Comparison of ENCODE assay signal across 27 cellular contexts in the genomic region with DNA sequence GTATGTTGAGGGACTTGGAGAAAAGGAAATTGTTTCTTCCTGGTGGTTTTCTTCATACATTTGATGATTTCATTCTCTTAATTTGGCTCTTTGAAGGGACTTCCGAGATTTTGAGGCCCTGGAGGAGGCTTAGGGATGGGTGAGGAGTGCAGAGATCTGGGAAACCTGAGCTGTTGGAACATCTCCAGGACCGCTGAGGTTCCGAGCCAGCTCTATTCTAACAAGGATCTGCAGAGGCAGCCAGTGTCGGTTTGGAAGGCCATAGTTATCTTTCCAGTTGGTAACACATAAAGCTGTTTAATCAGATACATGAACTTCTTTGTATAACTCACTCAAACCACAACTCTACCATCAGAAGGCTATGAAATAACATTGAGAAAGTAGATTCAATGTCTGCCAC.
"Had no signal": no experiment of that assay in that cellular context is flagged by ENCODE, and none has a peak within 500 bp of the region (broad histone marks: within the 10 kb centered on the region; RNA-seq: fewer than 3 reads in every experiment).

No MANE protein-coding gene starts in this region.

- H3K4me3 Mint-ChIP-seq: naive thymus-derived CD8-positive, alpha-beta T cell; natural killer cell treated with Interleukin-12 subunit alpha and Interleukin-12 subunit beta and Interleukin-15 and Interleukin-18, amount 100 ng/mL, for 72 hours; neural progenitor cell; stimulated activated effector memory CD8-positive, alpha-beta T cell treated with anti-CD3 and anti-CD28 coated beads, Interleukin-12 subunit alpha, Interleukin-12 subunit beta, amount 100 ng/mL, for 72 hours; stimulated activated naive B cell treated with anti-CD40 and anti-IgM and Interleukin-4, amounts not matched to agents 10 μg/mL and 1 μg/mL and 100 μg/mL, for 72 hours; stimulated activated naive CD8-positive, alpha-beta T cell treated with anti-CD3 and anti-CD28 coated beads, Interleukin-15, Interleukin-2, amounts not matched to agents 100 ng/mL and 50 ng/mL, for 24 hours; type B pancreatic cell had no signal

- H3K27ac ChIP-seq: neural progenitor cell, ovary, parathyroid adenoma, psoas muscle, right lobe of liver, sigmoid colon, stomach, tibial artery, transverse colon, upper lobe of right lung, uterus had no signal

- DNase-seq: naive thymus-derived CD8-positive, alpha-beta T cell; occipital lobe; ovary; posterior cingulate gyrus; psoas muscle; right cardiac atrium; right lobe of liver; sigmoid colon; small intestine; stimulated activated CD4-positive, alpha-beta T cell treated with anti-CD3 and anti-CD28 coated beads, Interleukin-15, amount 100 ng/mL, for 24 hours; stimulated activated CD4-positive, alpha-beta T cell treated with anti-CD3 and anti-CD28 coated beads, Interleukin-2, amount 100 ng/mL, for 24 hours; stimulated activated CD4-positive, alpha-beta T cell treated with anti-CD3 and anti-CD28 coated beads, Interleukin-2, amount 100 ng/mL, for 48 hours; stimulated activated CD4-positive, alpha-beta T cell treated with anti-CD3 and anti-CD28 coated beads, Interleukin-4, amount 100 ng/mL, for 24 hours; stimulated activated naive B cell treated with anti-CD40 and anti-IgM and Interleukin-4, amounts not matched to agents 10 μg/mL and 1 μg/mL and 100 μg/mL, for 72 hours; stimulated activated naive CD4-positive, alpha-beta T cell treated with Interleukin-2 at 50 U/mL for 16 hours; stomach; tibial artery; transverse colon; upper lobe of right lung; uterus had no signal

- H3K9ac ChIP-seq: neural progenitor cell, parathyroid adenoma had no signal

- H3K4me1 ChIP-seq: neural progenitor cell, parathyroid adenoma, psoas muscle, sigmoid colon, stomach, tibial artery, transverse colon, upper lobe of right lung, uterus had no signal

- H3K79me2 ChIP-seq: parathyroid adenoma had no signal

- H3K9me3 Mint-ChIP-seq: naive thymus-derived CD8-positive, alpha-beta T cell; natural killer cell treated with Interleukin-12 subunit alpha and Interleukin-12 subunit beta and Interleukin-15 and Interleukin-18, amount 100 ng/mL, for 72 hours; stimulated activated effector memory CD8-positive, alpha-beta T cell treated with anti-CD3 and anti-CD28 coated beads, Interleukin-12 subunit alpha, Interleukin-12 subunit beta, amount 100 ng/mL, for 72 hours; stimulated activated naive B cell treated with anti-CD40 and anti-IgM and Interleukin-4, amounts not matched to agents 10 μg/mL and 1 μg/mL and 100 μg/mL, for 72 hours; stimulated activated naive CD8-positive, alpha-beta T cell treated with anti-CD3 and anti-CD28 coated beads, Interleukin-15, Interleukin-2, amounts not matched to agents 100 ng/mL and 50 ng/mL, for 24 hours had no signal

- H3K4me2 ChIP-seq: neural progenitor cell had no signal

- H3K36me3 Mint-ChIP-seq: naive thymus-derived CD8-positive, alpha-beta T cell; natural killer cell treated with Interleukin-12 subunit alpha and Interleukin-12 subunit beta and Interleukin-15 and Interleukin-18, amount 100 ng/mL, for 72 hours; neural progenitor cell; stimulated activated effector memory CD8-positive, alpha-beta T cell treated with anti-CD3 and anti-CD28 coated beads, Interleukin-12 subunit alpha, Interleukin-12 subunit beta, amount 100 ng/mL, for 72 hours; stimulated activated naive B cell treated with anti-CD40 and anti-IgM and Interleukin-4, amounts not matched to agents 10 μg/mL and 1 μg/mL and 100 μg/mL, for 72 hours; type B pancreatic cell had no signal

- H3K27me3 ChIP-seq: neural progenitor cell, ovary, right lobe of liver, sigmoid colon, stomach, tibial artery, transverse colon, upper lobe of right lung, uterus had no signal

- H2AFZ ChIP-seq: neural progenitor cell, parathyroid adenoma had no signal

- H3K9me3 ChIP-seq: ovary, psoas muscle, right lobe of liver, sigmoid colon, stomach, tibial artery, transverse colon, upper lobe of right lung, uterus had no signal

- H3K27ac Mint-ChIP-seq: naive thymus-derived CD8-positive, alpha-beta T cell; natural killer cell treated with Interleukin-12 subunit alpha and Interleukin-12 subunit beta and Interleukin-15 and Interleukin-18, amount 100 ng/mL, for 72 hours; neural progenitor cell; progenitor cell of endocrine pancreas; stimulated activated effector memory CD8-positive, alpha-beta T cell treated with anti-CD3 and anti-CD28 coated beads, Interleukin-12 subunit alpha, Interleukin-12 subunit beta, amount 100 ng/mL, for 72 hours; stimulated activated naive B cell treated with anti-CD40 and anti-IgM and Interleukin-4, amounts not matched to agents 10 μg/mL and 1 μg/mL and 100 μg/mL, for 72 hours; stimulated activated naive CD8-positive, alpha-beta T cell treated with anti-CD3 and anti-CD28 coated beads, Interleukin-15, Interleukin-2, amounts not matched to agents 100 ng/mL and 50 ng/mL, for 24 hours; type B pancreatic cell had no signal

- FAIRE-seq: small intestine had no signal

- H3K36me3 ChIP-seq: neural progenitor cell, ovary, right lobe of liver, sigmoid colon, stomach, tibial artery, transverse colon, upper lobe of right lung, uterus had no signal

- H3K4me1 Mint-ChIP-seq: naive thymus-derived CD8-positive, alpha-beta T cell had no signal

- H3K4me3 ChIP-seq: neural progenitor cell, ovary, psoas muscle, right lobe of liver, sigmoid colon, stomach, tibial artery, transverse colon, upper lobe of right lung, uterus had no signal

- ATAC-seq: naive thymus-derived CD8-positive, alpha-beta T cell; natural killer cell treated with Interleukin-12 subunit alpha and Interleukin-12 subunit beta and Interleukin-15 and Interleukin-18, amount 100 ng/mL, for 72 hours; psoas muscle; right cardiac atrium; right lobe of liver; stimulated activated effector memory CD8-positive, alpha-beta T cell treated with anti-CD3 and anti-CD28 coated beads, Interleukin-12 subunit alpha, Interleukin-12 subunit beta, amount 100 ng/mL, for 72 hours; stimulated activated naive B cell treated with anti-CD40 and anti-IgM and Interleukin-4, amounts not matched to agents 10 μg/mL and 1 μg/mL and 100 μg/mL, for 72 hours; upper lobe of right lung had no signal
